1 cellular context compared by ENCODE assay signal in the genomic region with DNA sequence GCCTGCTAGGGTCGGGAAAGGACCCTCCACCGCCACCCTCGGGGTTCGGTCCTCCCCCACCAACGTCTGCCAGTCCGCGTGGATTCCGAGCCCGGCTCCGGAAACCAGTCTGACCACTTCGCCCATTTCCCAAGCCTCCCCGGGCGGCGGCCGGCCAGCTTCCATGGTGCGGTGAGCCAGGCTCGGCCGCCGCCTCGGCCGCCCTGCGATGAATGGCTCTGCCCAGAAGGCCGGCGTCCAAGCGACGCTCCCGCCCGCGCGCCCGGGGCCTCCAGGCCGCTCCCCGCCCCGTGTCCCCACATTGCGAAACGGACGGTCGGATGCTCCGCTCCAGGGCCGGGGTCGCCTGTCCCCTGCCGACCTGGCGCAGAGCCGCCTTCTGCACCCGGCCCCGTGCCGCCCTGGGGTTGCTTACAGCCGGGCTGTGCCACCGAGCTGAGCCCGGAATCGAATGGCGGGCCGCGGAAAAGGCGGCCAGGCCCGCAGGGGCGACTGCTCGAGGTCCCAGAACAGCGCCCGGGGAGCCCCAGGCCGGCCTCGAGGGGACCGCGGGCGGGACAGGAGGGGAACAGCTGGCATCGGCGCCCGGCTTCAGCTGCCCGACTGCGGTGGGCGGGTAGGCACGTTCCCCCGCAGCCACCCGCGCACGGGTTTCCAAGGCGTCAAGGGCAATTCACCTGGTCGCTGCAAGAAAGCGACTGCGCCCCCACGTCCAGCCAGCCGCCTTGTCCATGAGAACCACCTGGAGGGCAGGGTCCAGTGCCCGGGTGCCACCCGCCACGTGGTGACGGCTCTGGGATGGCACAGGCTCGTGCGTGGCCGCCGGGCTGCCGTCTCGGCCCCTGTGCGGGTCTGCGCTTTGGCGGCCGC.
TF ChIP-seq lines count a peak whose summit lies in the region.

No MANE protein-coding gene starts in this region.

TF ChIP-seq in WTC11, 78 proteins besides CTCF, POLR2A, EP300 and RAD21 (continues in another document):
- TF ChIP-seq TEAD4 (CRISPR knock-in tag; IDR thresholded peaks at IDR 0.05) (no peak), PRDM15 (CRISPR knock-in tag; IDR thresholded peaks at IDR 0.05) (no peak), SMAD4 (CRISPR knock-in tag; IDR thresholded peaks at IDR 0.05) (no peak), E2F1 (CRISPR knock-in tag; IDR thresholded peaks at IDR 0.05) (no peak), FOXP1 (CRISPR knock-in tag; IDR thresholded peaks at IDR 0.05; ENCODE audit: borderline replicate concordance) (no peak), ZNF416 (CRISPR knock-in tag; IDR thresholded peaks at IDR 0.05) (no peak), GRHL2 (CRISPR knock-in tag; IDR thresholded peaks at IDR 0.05; ENCODE audit: insufficient replicate concordance, severe bottlenecking) (no peak), CBFB (CRISPR knock-in tag; IDR thresholded peaks at IDR 0.05; ENCODE audit: low read depth) (no peak), NFATC4 (CRISPR knock-in tag; IDR thresholded peaks at IDR 0.05) (no peak), RORB (CRISPR knock-in tag; IDR thresholded peaks at IDR 0.05) (no peak), TP53 (CRISPR knock-in tag; IDR thresholded peaks at IDR 0.05) (no peak), MYBL2 (CRISPR knock-in tag; IDR thresholded peaks at IDR 0.05) (no peak), ELF4 (CRISPR knock-in tag; IDR thresholded peaks at IDR 0.05; ENCODE audit: low read depth) (no peak), MAX (CRISPR knock-in tag; IDR thresholded peaks at IDR 0.05) (peak; percentile 53; the same call in 1 of the 2 replicates), NR2C2 (CRISPR knock-in tag; IDR thresholded peaks at IDR 0.05) (0 out of 2 replicates have a peak, but pooled peaks have one; percentile 43), ZNF219 (CRISPR knock-in tag; IDR thresholded peaks at IDR 0.05; ENCODE audit: borderline replicate concordance) (no peak), NFYB (CRISPR knock-in tag; conservative IDR thresholded peaks at IDR 0.05; ENCODE audit: low read depth) (no peak), RELA (CRISPR knock-in tag; IDR thresholded peaks at IDR 0.05; ENCODE audit: borderline replicate concordance) (0 out of 2 replicates have a peak, but pooled peaks have one; percentile 4), TEAD1 (CRISPR knock-in tag; IDR thresholded peaks at IDR 0.05) (no peak), SMAD3 (CRISPR knock-in tag; IDR thresholded peaks at IDR 0.05; ENCODE audit: borderline replicate concordance) (no peak), ATF6 (CRISPR knock-in tag; IDR thresholded peaks at IDR 0.05) (no peak), STAT6 (CRISPR knock-in tag; conservative IDR thresholded peaks at IDR 0.05; ENCODE audit: low read depth) (no peak)
- TF ChIP-seq, protein P1, sequence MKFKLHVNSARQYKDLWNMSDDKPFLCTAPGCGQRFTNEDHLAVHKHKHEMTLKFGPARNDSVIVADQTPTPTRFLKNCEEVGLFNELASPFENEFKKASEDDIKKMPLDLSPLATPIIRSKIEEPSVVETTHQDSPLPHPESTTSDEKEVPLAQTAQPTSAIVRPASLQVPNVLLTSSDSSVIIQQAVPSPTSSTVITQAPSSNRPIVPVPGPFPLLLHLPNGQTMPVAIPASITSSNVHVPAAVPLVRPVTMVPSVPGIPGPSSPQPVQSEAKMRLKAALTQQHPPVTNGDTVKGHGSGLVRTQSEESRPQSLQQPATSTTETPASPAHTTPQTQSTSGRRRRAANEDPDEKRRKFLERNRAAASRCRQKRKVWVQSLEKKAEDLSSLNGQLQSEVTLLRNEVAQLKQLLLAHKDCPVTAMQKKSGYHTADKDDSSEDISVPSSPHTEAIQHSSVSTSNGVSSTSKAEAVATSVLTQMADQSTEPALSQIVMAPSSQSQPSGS (CRISPR knock-in tag; IDR thresholded peaks at IDR 0.05; ENCODE audit: borderline replicate concordance, low read depth): no peak
- TF ChIP-seq, protein P2, sequence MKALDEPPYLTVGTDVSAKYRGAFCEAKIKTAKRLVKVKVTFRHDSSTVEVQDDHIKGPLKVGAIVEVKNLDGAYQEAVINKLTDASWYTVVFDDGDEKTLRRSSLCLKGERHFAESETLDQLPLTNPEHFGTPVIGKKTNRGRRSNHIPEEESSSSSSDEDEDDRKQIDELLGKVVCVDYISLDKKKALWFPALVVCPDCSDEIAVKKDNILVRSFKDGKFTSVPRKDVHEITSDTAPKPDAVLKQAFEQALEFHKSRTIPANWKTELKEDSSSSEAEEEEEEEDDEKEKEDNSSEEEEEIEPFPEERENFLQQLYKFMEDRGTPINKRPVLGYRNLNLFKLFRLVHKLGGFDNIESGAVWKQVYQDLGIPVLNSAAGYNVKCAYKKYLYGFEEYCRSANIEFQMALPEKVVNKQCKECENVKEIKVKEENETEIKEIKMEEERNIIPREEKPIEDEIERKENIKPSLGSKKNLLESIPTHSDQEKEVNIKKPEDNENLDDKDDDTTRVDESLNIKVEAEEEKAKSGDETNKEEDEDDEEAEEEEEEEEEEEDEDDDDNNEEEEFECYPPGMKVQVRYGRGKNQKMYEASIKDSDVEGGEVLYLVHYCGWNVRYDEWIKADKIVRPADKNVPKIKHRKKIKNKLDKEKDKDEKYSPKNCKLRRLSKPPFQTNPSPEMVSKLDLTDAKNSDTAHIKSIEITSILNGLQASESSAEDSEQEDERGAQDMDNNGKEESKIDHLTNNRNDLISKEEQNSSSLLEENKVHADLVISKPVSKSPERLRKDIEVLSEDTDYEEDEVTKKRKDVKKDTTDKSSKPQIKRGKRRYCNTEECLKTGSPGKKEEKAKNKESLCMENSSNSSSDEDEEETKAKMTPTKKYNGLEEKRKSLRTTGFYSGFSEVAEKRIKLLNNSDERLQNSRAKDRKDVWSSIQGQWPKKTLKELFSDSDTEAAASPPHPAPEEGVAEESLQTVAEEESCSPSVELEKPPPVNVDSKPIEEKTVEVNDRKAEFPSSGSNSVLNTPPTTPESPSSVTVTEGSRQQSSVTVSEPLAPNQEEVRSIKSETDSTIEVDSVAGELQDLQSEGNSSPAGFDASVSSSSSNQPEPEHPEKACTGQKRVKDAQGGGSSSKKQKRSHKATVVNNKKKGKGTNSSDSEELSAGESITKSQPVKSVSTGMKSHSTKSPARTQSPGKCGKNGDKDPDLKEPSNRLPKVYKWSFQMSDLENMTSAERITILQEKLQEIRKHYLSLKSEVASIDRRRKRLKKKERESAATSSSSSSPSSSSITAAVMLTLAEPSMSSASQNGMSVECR (CRISPR knock-in tag; IDR thresholded peaks at IDR 0.05; ENCODE audit: borderline replicate concordance): 0 out of 2 replicates have a peak, but pooled peaks have one; percentile 31
- TF ChIP-seq, protein P3, sequence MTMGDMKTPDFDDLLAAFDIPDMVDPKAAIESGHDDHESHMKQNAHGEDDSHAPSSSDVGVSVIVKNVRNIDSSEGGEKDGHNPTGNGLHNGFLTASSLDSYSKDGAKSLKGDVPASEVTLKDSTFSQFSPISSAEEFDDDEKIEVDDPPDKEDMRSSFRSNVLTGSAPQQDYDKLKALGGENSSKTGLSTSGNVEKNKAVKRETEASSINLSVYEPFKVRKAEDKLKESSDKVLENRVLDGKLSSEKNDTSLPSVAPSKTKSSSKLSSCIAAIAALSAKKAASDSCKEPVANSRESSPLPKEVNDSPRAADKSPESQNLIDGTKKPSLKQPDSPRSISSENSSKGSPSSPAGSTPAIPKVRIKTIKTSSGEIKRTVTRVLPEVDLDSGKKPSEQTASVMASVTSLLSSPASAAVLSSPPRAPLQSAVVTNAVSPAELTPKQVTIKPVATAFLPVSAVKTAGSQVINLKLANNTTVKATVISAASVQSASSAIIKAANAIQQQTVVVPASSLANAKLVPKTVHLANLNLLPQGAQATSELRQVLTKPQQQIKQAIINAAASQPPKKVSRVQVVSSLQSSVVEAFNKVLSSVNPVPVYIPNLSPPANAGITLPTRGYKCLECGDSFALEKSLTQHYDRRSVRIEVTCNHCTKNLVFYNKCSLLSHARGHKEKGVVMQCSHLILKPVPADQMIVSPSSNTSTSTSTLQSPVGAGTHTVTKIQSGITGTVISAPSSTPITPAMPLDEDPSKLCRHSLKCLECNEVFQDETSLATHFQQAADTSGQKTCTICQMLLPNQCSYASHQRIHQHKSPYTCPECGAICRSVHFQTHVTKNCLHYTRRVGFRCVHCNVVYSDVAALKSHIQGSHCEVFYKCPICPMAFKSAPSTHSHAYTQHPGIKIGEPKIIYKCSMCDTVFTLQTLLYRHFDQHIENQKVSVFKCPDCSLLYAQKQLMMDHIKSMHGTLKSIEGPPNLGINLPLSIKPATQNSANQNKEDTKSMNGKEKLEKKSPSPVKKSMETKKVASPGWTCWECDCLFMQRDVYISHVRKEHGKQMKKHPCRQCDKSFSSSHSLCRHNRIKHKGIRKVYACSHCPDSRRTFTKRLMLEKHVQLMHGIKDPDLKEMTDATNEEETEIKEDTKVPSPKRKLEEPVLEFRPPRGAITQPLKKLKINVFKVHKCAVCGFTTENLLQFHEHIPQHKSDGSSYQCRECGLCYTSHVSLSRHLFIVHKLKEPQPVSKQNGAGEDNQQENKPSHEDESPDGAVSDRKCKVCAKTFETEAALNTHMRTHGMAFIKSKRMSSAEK (CRISPR knock-in tag; IDR thresholded peaks at IDR 0.05; ENCODE audit: borderline replicate concordance): no peak
- TF ChIP-seq, protein P4, sequence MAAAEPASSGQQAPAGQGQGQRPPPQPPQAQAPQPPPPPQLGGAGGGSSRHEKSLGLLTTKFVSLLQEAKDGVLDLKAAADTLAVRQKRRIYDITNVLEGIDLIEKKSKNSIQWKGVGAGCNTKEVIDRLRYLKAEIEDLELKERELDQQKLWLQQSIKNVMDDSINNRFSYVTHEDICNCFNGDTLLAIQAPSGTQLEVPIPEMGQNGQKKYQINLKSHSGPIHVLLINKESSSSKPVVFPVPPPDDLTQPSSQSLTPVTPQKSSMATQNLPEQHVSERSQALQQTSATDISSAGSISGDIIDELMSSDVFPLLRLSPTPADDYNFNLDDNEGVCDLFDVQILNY (CRISPR knock-in tag; IDR thresholded peaks at IDR 0.05): 0 out of 2 replicates have a peak, but pooled peaks have one; percentile 39
